ENCODE assay signal across 20 cellular contexts in the genomic region with DNA sequence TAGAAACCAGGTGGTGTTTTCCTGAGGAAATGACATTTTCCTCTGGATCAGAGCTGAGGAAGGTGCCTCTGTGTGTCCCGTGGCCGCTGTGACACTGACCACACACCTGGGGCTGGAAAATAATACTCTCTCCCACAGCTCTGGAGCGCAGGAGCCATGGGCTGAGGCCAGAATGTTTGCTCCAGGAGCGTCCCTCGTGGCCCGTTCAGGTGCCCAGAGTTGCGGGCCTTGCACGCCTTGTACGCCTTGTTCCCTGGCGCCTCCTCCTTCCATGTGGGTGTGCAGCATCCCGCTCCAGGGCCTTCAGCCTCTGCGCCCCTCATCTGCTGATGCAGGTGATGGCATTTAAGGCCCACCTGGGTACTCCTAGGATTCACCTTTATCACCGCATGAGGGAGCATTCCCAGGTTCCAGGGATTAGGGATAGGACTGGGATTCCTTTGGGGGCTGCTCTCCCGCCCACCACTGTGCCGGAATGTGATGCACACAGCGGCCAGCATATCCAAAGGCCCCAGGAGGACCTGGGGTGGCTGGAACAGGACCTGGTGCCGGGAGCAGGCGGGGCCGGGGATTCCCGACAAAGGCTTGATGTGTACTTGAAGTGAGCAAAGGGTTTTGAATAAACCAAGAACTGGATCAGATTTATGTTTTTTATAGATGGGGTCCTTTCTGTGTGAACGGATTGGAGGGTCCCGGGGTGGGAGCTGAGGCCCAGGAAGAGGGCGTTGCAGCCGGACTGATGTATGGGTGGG.
"Had no signal": no experiment of that assay in that cellular context is flagged by ENCODE, and none has a peak within 500 bp of the region (broad histone marks: within the 10 kb centered on the region; RNA-seq: fewer than 3 reads in every experiment).

No MANE protein-coding gene starts in this region.

- DNase-seq: activated B cell treated with CpG ODN at 0.5 μM for 24 hours; activated CD4-positive, alpha-beta memory T cell treated with anti-CD3 and anti-CD28 coated beads for 36 hours; activated CD4-positive, alpha-beta T cell treated with anti-CD3 and anti-CD28 coated beads for 4 hours; activated CD8-positive, alpha-beta memory T cell treated with anti-CD3 and anti-CD28 coated beads, Interleukin-2, amount 50 U/mL, for 4 hours; activated gamma-delta T cell; activated naive CD8-positive, alpha-beta T cell treated with anti-CD3 and anti-CD28 coated beads, Interleukin-2, amount 10 ng/mL, durations not matched to agents 7 days and 5 days; activated T-cell treated with anti-CD3 and anti-CD28 coated beads, Interleukin-2, amount 50 U/mL, for 48 hours; body of pancreas; cortex of kidney; head of caudate nucleus; kidney glomerular epithelial cell; left ventricle myocardium superior; stimulated activated CD8-positive, alpha-beta memory T cell treated with anti-CD3 and anti-CD28 coated beads, Interleukin-4, amount 100 ng/mL, for 48 hours had no signal

- FAIRE-seq: endometrium, frontal cortex, TTC549, urothelium cell line had no signal

- H3K4me3 Mint-ChIP-seq: activated B cell treated with CpG ODN at 0.5 μM for 24 hours; activated CD4-positive, alpha-beta memory T cell treated with anti-CD3 and anti-CD28 coated beads for 36 hours; activated naive CD8-positive, alpha-beta T cell treated with anti-CD3 and anti-CD28 coated beads, Interleukin-2, amount 10 ng/mL, durations not matched to agents 7 days and 5 days; stimulated activated naive CD8-positive, alpha-beta T cell treated with anti-CD3 and anti-CD28 coated beads, Interleukin-15, Interleukin-2, amounts not matched to agents 100 ng/mL and 50 ng/mL, for 24 hours had no signal

- H3K4me3 ChIP-seq: body of pancreas, tibial nerve had no signal

- H3K27me3 Mint-ChIP-seq: activated B cell treated with CpG ODN at 0.5 μM for 24 hours; activated CD4-positive, alpha-beta memory T cell treated with anti-CD3 and anti-CD28 coated beads for 36 hours; activated naive CD8-positive, alpha-beta T cell treated with anti-CD3 and anti-CD28 coated beads, Interleukin-2, amount 10 ng/mL, durations not matched to agents 7 days and 5 days; progenitor cell of endocrine pancreas; stimulated activated naive CD8-positive, alpha-beta T cell treated with anti-CD3 and anti-CD28 coated beads, Interleukin-15, Interleukin-2, amounts not matched to agents 100 ng/mL and 50 ng/mL, for 24 hours had no signal

- H3K9me3 Mint-ChIP-seq: activated CD4-positive, alpha-beta memory T cell treated with anti-CD3 and anti-CD28 coated beads for 36 hours; activated naive CD8-positive, alpha-beta T cell treated with anti-CD3 and anti-CD28 coated beads, Interleukin-2, amount 10 ng/mL, durations not matched to agents 7 days and 5 days; stimulated activated naive CD8-positive, alpha-beta T cell treated with anti-CD3 and anti-CD28 coated beads, Interleukin-15, Interleukin-2, amounts not matched to agents 100 ng/mL and 50 ng/mL, for 24 hours had no signal

- H3K27me3 ChIP-seq: body of pancreas, tibial nerve had no signal

- H3K4me1 Mint-ChIP-seq: activated B cell treated with CpG ODN at 0.5 μM for 24 hours; activated naive CD8-positive, alpha-beta T cell treated with anti-CD3 and anti-CD28 coated beads, Interleukin-2, amount 10 ng/mL, durations not matched to agents 7 days and 5 days had no signal

- ATAC-seq: body of pancreas, left ventricle myocardium superior had no signal

- H3K27ac Mint-ChIP-seq: activated B cell treated with CpG ODN at 0.5 μM for 24 hours; activated CD4-positive, alpha-beta memory T cell treated with anti-CD3 and anti-CD28 coated beads for 36 hours; activated naive CD8-positive, alpha-beta T cell treated with anti-CD3 and anti-CD28 coated beads, Interleukin-2, amount 10 ng/mL, durations not matched to agents 7 days and 5 days; progenitor cell of endocrine pancreas had no signal
